ENCODE assay signal across 10 cellular contexts in genomic region chr6:36241728-36242127, GRCh38. TPM values are rescaled to one million over a fixed set of nuclear protein-coding genes. Genes with fewer than 3 reads are reported as not detected.
DNase-seq lines count a peak whose midpoint lies in the region; ATAC-seq and TF ChIP-seq lines count a peak whose summit lies in the region.
"Had no signal": no experiment of that assay in that cellular context is flagged by ENCODE, and none has a peak within 500 bp of the region (broad histone marks: within the 10 kb centered on the region; RNA-seq: fewer than 3 reads in every experiment).

No MANE protein-coding gene starts in this region.

- no peaks in the 10 kb centered on the region for H3K27me3 ChIP-seq in HL-60 (ENCODE audit: insufficient read depth, poor library complexity, severe bottlenecking)

- H3K9me3 Mint-ChIP-seq in stimulated activated naive B cell treated with anti-CD40 and anti-IgM and Interleukin-4, amounts not matched to agents 10 μg/mL and 1 μg/mL and 100 μg/mL, for 72 hours = peaks cover 0 to 2% of the 10 kb centered on the region in 2 donors
- H3K9me3 Mint-ChIP-seq: central memory CD8-positive, alpha-beta T cell had no signal

- no peaks in the 10 kb centered on the region for H3K27me3 Mint-ChIP-seq in stimulated activated naive B cell treated with anti-CD40 and anti-IgM and Interleukin-4, amounts not matched to agents 10 μg/mL and 1 μg/mL and 100 μg/mL, for 72 hours

- H3K36me3 Mint-ChIP-seq in stimulated activated naive B cell treated with anti-CD40 and anti-IgM and Interleukin-4, amounts not matched to agents 10 μg/mL and 1 μg/mL and 100 μg/mL, for 72 hours = peaks cover 0 to 5% of the 10 kb centered on the region in 2 donors

- TF ChIP-seq CTCF in HL-60 (IDR thresholded peaks at IDR 0.05; ENCODE audit: insufficient read depth, low read length) = no peak

- H3K27ac Mint-ChIP-seq in stimulated activated naive B cell treated with anti-CD40 and anti-IgM and Interleukin-4, amounts not matched to agents 10 μg/mL and 1 μg/mL and 100 μg/mL, for 72 hours = peak overlapping the region; percentile 68

- no peak for ATAC-seq in Right ventricle myocardium inferior
- no peak for ATAC-seq in left ventricle myocardium superior
- peak; percentile 93 to 94 for ATAC-seq in stimulated activated naive B cell treated with anti-CD40 and anti-IgM and Interleukin-4, amounts not matched to agents 10 μg/mL and 1 μg/mL and 100 μg/mL, for 72 hours (replicated peaks)
- no peak for ATAC-seq in HG02970 (IDR thresholded peaks at IDR 0.05; ENCODE audit: low FRiP score, unreplicated experiment)

- DNase-seq in Right ventricle myocardium inferior (ENCODE audit: missing footprints) = peak; percentile 51
- DNase-seq in left ventricle myocardium superior = no peak
- DNase-seq in HL-60 (ENCODE audit: low read depth in 1 of 2, low spot score in 1 of 2) = peak; percentile 72 to 75
- DNase-seq in stimulated activated naive B cell treated with anti-CD40 and anti-IgM and Interleukin-4, amounts not matched to agents 10 μg/mL and 1 μg/mL and 100 μg/mL, for 72 hours = peak; percentile 66
- DNase-seq in NCI-H1436 treated with DMSO at 0.1 percent for 48 hours (lab: John Stamatoyannopoulos, UW) = no peak
- DNase-seq in T-helper 9 cell = no peak
- DNase-seq: retina had no signal

- peaks cover 29 to 64% of the 10 kb centered on the region in 2 donors for H3K4me1 Mint-ChIP-seq in stimulated activated naive B cell treated with anti-CD40 and anti-IgM and Interleukin-4, amounts not matched to agents 10 μg/mL and 1 μg/mL and 100 μg/mL, for 72 hours

- H3K4me3 Mint-ChIP-seq in stimulated activated naive B cell treated with anti-CD40 and anti-IgM and Interleukin-4, amounts not matched to agents 10 μg/mL and 1 μg/mL and 100 μg/mL, for 72 hours = peak overlapping the region; percentile 42 to 74
- H3K4me3 Mint-ChIP-seq: central memory CD8-positive, alpha-beta T cell had no signal

- intact Hi-C loops in Right ventricle myocardium inferior (cut with DNase I) = no loop called here
- intact Hi-C loops in left ventricle myocardium superior (cut with micrococcal nuclease) = no loop called here

- no peak overlapping the region for H3K27ac ChIP-seq in HL-60 (replicated peaks)
- peak overlapping the region; percentile 2 for H3K27ac ChIP-seq in angular gyrus (ENCODE audit: low read depth, low read length)

- no peak overlapping the region for H3K4me3 ChIP-seq in HL-60 (replicated peaks; ENCODE audit: insufficient read depth, low read length)

RNA-seq across cellular contexts. Expression of gene PNPLA1, which starts 28.1 kb away (rescaled TPM):
- total RNA-seq in Right ventricle myocardium inferior (not detected), left ventricle myocardium superior (not detected)

RNA-seq across cellular contexts. Expression of gene BRPF3, which starts 45.2 kb away (rescaled TPM):
- 24.8 TPM for total RNA-seq in Right ventricle myocardium inferior
- 23.5 TPM for total RNA-seq in left ventricle myocardium superior

Comparison
In these comparisons a context has a peak if more than half of its experiments do, and no peak if none do; other contexts are left out.
1. DNase-seq: peak in Right ventricle myocardium inferior (single experiment), HL-60 (2 of 2) and stimulated activated naive B cell treated with anti-CD40 and anti-IgM and Interleukin-4, amounts not matched to agents 10 μg/mL and 1 μg/mL and 100 μg/mL, for 72 hours (single experiment); none in left ventricle myocardium superior (single experiment), NCI-H1436 treated with DMSO at 0.1 percent for 48 hours (single experiment) and T-helper 9 cell (single experiment).
2. ATAC-seq: peak in stimulated activated naive B cell treated with anti-CD40 and anti-IgM and Interleukin-4, amounts not matched to agents 10 μg/mL and 1 μg/mL and 100 μg/mL, for 72 hours (2 of 2); none in Right ventricle myocardium inferior (single experiment), left ventricle myocardium superior (single experiment) and HG02970 (single experiment).